14 cellular contexts compared by ENCODE assay signal in the genomic region with DNA sequence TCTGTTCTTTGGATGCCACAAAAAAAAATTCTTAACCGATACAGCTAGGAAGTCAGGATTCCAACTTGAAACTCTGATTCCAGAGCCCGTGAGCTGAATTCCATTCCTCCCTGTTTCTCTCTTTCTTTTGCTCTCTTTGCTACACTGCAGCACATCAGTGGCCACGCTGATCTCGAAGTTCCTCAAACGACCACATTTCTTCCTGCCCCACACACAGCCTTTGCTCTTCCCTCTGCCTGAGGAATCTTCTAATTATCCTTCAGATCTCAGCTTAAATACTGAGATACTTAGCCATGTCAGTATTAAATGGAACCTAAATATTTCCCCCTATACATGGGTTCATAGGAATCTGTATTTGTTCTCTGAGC.
DNase-seq lines count a peak whose midpoint lies in the region; FAIRE-seq and TF ChIP-seq lines count a peak whose summit lies in the region.
"Had no signal": no experiment of that assay in that cellular context is flagged by ENCODE, and none has a peak within 500 bp of the region (broad histone marks: within the 10 kb centered on the region; RNA-seq: fewer than 3 reads in every experiment).

No MANE protein-coding gene starts in this region.

- H3K4me3 Mint-ChIP-seq in activated CD4-positive, alpha-beta T cell treated with anti-CD3 and anti-CD28 coated beads, Interleukin-2, amount 10 ng/mL, durations not matched to agents 7 days and 5 days = peak overlapping the region; percentile 36
- peak overlapping the region; percentile 70 for H3K4me3 Mint-ChIP-seq in astrocyte (ENCODE audit: unreplicated experiment)

- H4K12ac ChIP-seq in trophoblast cell (ENCODE audit: low read depth, low read length) = no peak overlapping the region

- FAIRE-seq in astrocyte (lab: Jason Lieb, UNC) = no peak
- FAIRE-seq: islet of Langerhans had no signal

- peak overlapping the region; percentile 96 for H3K27ac Mint-ChIP-seq in activated CD4-positive, alpha-beta T cell treated with anti-CD3 and anti-CD28 coated beads, Interleukin-2, amount 10 ng/mL, durations not matched to agents 7 days and 5 days
- peak overlapping the region; percentile 89 for H3K27ac Mint-ChIP-seq in astrocyte (ENCODE audit: unreplicated experiment)

- H3K18ac ChIP-seq in trophoblast cell (ENCODE audit: low read length) = no peak overlapping the region

- H3K9me3 ChIP-seq in astrocyte (ENCODE audit: insufficient read depth, low read depth, low read length) (no peaks in the 10 kb centered on the region), trophoblast cell (ENCODE audit: insufficient read depth, low read depth, low read length) (no peaks in the 10 kb centered on the region)
- H3K9me3 ChIP-seq: esophagus muscularis mucosa, Peyer's patch, tibial nerve had no signal

- no peak overlapping the region for H2AK5ac ChIP-seq in trophoblast cell (ENCODE audit: low read length)

- H2BK5ac ChIP-seq in trophoblast cell (ENCODE audit: low read depth, low read length, poor library complexity) = peak overlapping the region; percentile 67

- no peak overlapping the region for H3K4ac ChIP-seq in trophoblast cell (ENCODE audit: low read depth, low read length)

- no peaks in the 10 kb centered on the region for H3K27me3 Mint-ChIP-seq in activated CD4-positive, alpha-beta T cell treated with anti-CD3 and anti-CD28 coated beads, Interleukin-2, amount 10 ng/mL, durations not matched to agents 7 days and 5 days
- H3K27me3 Mint-ChIP-seq in astrocyte (ENCODE audit: low read depth, unreplicated experiment) = no peaks in the 10 kb centered on the region

- CTCF ChIA-PET in activated CD4-positive, alpha-beta T cell treated with anti-CD3 and anti-CD28 coated beads, Interleukin-2, amount 10 ng/mL, durations not matched to agents 7 days and 5 days (lab: Charles Lee) = interaction anchor here (1.0 to 1.7 kb wide), 4 partner anchors 9 to 31 kb away, joined by 3 to 4 read pairs (median 4); no protein-coding TSS in a partner anchor

- no peaks in the 10 kb centered on the region for H3K36me3 ChIP-seq in astrocyte (ENCODE audit: insufficient read depth, low read length)
- peaks cover 0 to 2% of the 10 kb centered on the region in 2 experiments for H3K36me3 ChIP-seq in trophoblast cell (ENCODE audit: control insufficient read depth in 1 of 2, insufficient read depth in 2 of 2, low read length in 2 of 2)
- H3K36me3 ChIP-seq: esophagus muscularis mucosa, Peyer's patch, tibial nerve had no signal

- H2AFZ ChIP-seq in astrocyte (ENCODE audit: low read depth, low read length) (no peak overlapping the region), trophoblast cell (ENCODE audit: insufficient read depth, low read length, poor library complexity) (no peak overlapping the region)

- WGBS in trophoblast cell (ENCODE audit: extremely low coverage, insufficient coverage, insufficient read length) = no CpG with 5 or more reads among the region's 5 CpGs

- no peaks in the 10 kb centered on the region for H3K27me3 ChIP-seq in astrocyte (ENCODE audit: insufficient read depth, low read length)
- H3K27me3 ChIP-seq in trophoblast cell (ENCODE audit: insufficient read depth, low read length) = no peaks in the 10 kb centered on the region
- H3K27me3 ChIP-seq: esophagus muscularis mucosa, Peyer's patch, tibial nerve had no signal

- no peak for DNase-seq in activated CD4-positive, alpha-beta T cell treated with anti-CD3 and anti-CD28 coated beads, Interleukin-2, amount 10 ng/mL, durations not matched to agents 7 days and 5 days
- DNase-seq in activated CD4-positive, alpha-beta T cell treated with anti-CD3 and anti-CD28 coated beads for 4 hours = no peak
- DNase-seq in NB4 (ENCODE audit: low read depth) = peak; percentile 69
- DNase-seq in astrocyte (ENCODE audit: low read depth) = no peak
- peak in 1 of 2 donors; percentile 45 for DNase-seq in trophoblast cell
- DNase-seq in putamen (ENCODE audit: low spot score) = no peak
- no peak for DNase-seq in HuH-7 (ENCODE audit: low spot score)
- DNase-seq in COLO829 (ENCODE audit: low spot score) = no peak
- DNase-seq: activated CD4-positive, alpha-beta T cell treated with anti-CD3 and anti-CD28 coated beads for 1 hour; NCI-H187 treated with DMSO at 0.1 percent for 48 hours had no signal

- H2BK12ac ChIP-seq in trophoblast cell (ENCODE audit: low read length) = no peak overlapping the region

- peaks cover 20% of the 10 kb centered on the region for H3K79me1 ChIP-seq in trophoblast cell (ENCODE audit: low read length)

- H3K4me1 ChIP-seq in astrocyte (ENCODE audit: insufficient read depth, low read length) = peaks cover 38% of the 10 kb centered on the region
- peaks cover 17 to 26% of the 10 kb centered on the region in 2 experiments for H3K4me1 ChIP-seq in trophoblast cell (ENCODE audit: control insufficient read depth in 1 of 2, insufficient read depth in 2 of 2, low read length in 2 of 2)

- no peak overlapping the region for H3K4me3 ChIP-seq in NB4 (ENCODE audit: low read depth, low read length)
- H3K4me3 ChIP-seq in astrocyte (ENCODE audit: insufficient read depth, low read depth, low read length) = no peak overlapping the region
- no peak overlapping the region for H3K4me3 ChIP-seq in trophoblast cell (ENCODE audit: low read depth, low read length)
- H3K4me3 ChIP-seq: esophagus muscularis mucosa, Peyer's patch, tibial nerve had no signal

- H3K27ac ChIP-seq in astrocyte (ENCODE audit: low read depth, low read length) (no peak overlapping the region), trophoblast cell (ENCODE audit: low read depth, low read length) (peak overlapping the region; percentile 80)
- H3K27ac ChIP-seq: esophagus muscularis mucosa had no signal

- no peak overlapping the region for H3K4me2 ChIP-seq in astrocyte (ENCODE audit: low read length)
- H3K4me2 ChIP-seq in trophoblast cell (ENCODE audit: low read length) = no peak overlapping the region

- TF ChIP-seq CTCF in NB4 (IDR thresholded peaks at IDR 0.05; ENCODE audit: low read depth, low read length) (no peak), astrocyte (IDR thresholded peaks at IDR 0.05; ENCODE audit: insufficient read depth, low read depth, low read length) (no peak)

- H3K9ac ChIP-seq in astrocyte (ENCODE audit: low read length) (no peak overlapping the region), trophoblast cell (ENCODE audit: low read length) (no peak overlapping the region)

- peaks cover 93% of the 10 kb centered on the region for H3K4me1 Mint-ChIP-seq in activated CD4-positive, alpha-beta T cell treated with anti-CD3 and anti-CD28 coated beads, Interleukin-2, amount 10 ng/mL, durations not matched to agents 7 days and 5 days
- H3K4me1 Mint-ChIP-seq in astrocyte (ENCODE audit: low read depth, unreplicated experiment) = peaks cover 69% of the 10 kb centered on the region

- peaks cover 4% of the 10 kb centered on the region for H3K9me3 Mint-ChIP-seq in activated CD4-positive, alpha-beta T cell treated with anti-CD3 and anti-CD28 coated beads, Interleukin-2, amount 10 ng/mL, durations not matched to agents 7 days and 5 days
- H3K9me3 Mint-ChIP-seq in astrocyte (ENCODE audit: unreplicated experiment) = no peaks in the 10 kb centered on the region

- H3K23ac ChIP-seq in trophoblast cell (ENCODE audit: low read length) = no peak overlapping the region

- no peak overlapping the region for H4K8ac ChIP-seq in trophoblast cell (ENCODE audit: low read depth, low read length)

- TF ChIP-seq POLR2A in NB4 (IDR thresholded peaks at IDR 0.05; ENCODE audit: extremely low read depth, insufficient read length) = no peak

- peak overlapping the region; percentile 62 for H2BK120ac ChIP-seq in trophoblast cell (ENCODE audit: insufficient read depth, low read length, poor library complexity)

- no peaks in the 10 kb centered on the region for H4K20me1 ChIP-seq in astrocyte (ENCODE audit: insufficient read depth, low read length)

- H3K36me3 Mint-ChIP-seq in activated CD4-positive, alpha-beta T cell treated with anti-CD3 and anti-CD28 coated beads, Interleukin-2, amount 10 ng/mL, durations not matched to agents 7 days and 5 days (ENCODE audit: low read depth) = peaks cover 61% of the 10 kb centered on the region
- peaks cover 8% of the 10 kb centered on the region for H3K36me3 Mint-ChIP-seq in astrocyte (ENCODE audit: low read depth, unreplicated experiment)

- peak overlapping the region; percentile 89 for H3K14ac ChIP-seq in trophoblast cell (ENCODE audit: low read length)

- POLR2A ChIA-PET in activated CD4-positive, alpha-beta T cell treated with anti-CD3 and anti-CD28 coated beads, Interleukin-2, amount 10 ng/mL, durations not matched to agents 7 days and 5 days (lab: Charles Lee) = interaction anchor here (0.6 kb wide), 1 partner anchor 13 kb away, joined by 3 read pairs; no protein-coding TSS in a partner anchor

- H3K79me2 ChIP-seq in astrocyte (ENCODE audit: insufficient read depth, low read length) (peaks cover 86% of the 10 kb centered on the region), trophoblast cell (ENCODE audit: control insufficient read depth, insufficient read depth, low read length, poor library complexity) (peaks cover 7% of the 10 kb centered on the region)

- H4K91ac ChIP-seq in trophoblast cell (ENCODE audit: low read depth, low read length) = peak overlapping the region; percentile 75
